In genomic region chr3:43105224-43105596, GRCh38 we compare ENCODE assay signal across 9 cellular contexts. TPM values are rescaled to one million over a fixed set of nuclear protein-coding genes. Genes with fewer than 3 reads are reported as not detected.
DNase-seq lines count a peak whose midpoint lies in the region; ATAC-seq, FAIRE-seq and TF ChIP-seq lines count a peak whose summit lies in the region.
"Had no signal": no experiment of that assay in that cellular context is flagged by ENCODE, and none has a peak within 500 bp of the region (broad histone marks: within the 10 kb centered on the region; RNA-seq: fewer than 3 reads in every experiment).

No MANE protein-coding gene starts in this region.

- H3K4me3 Mint-ChIP-seq in activated naive CD8-positive, alpha-beta T cell treated with anti-CD3 and anti-CD28 coated beads, Interleukin-2, amount 50 U/mL, for 24 hours, result peak overlapping the region; percentile 75

- no peaks in the 10 kb centered on the region for H3K9me1 ChIP-seq in keratinocyte (ENCODE audit: control insufficient read depth, extremely low read depth, insufficient read depth, low read length)

- H3K9me3 Mint-ChIP-seq in activated naive CD8-positive, alpha-beta T cell treated with anti-CD3 and anti-CD28 coated beads, Interleukin-2, amount 50 U/mL, for 24 hours, result no peaks in the 10 kb centered on the region

- no peak for FAIRE-seq in keratinocyte (lab: Jason Lieb, UNC)
- FAIRE-seq: TTC549 had no signal

- peak overlapping the region in 2 of 3 experiments; percentile 37 to 81 for H3K4me3 ChIP-seq in keratinocyte (ENCODE audit: control insufficient read depth in 2 of 3, extremely low read depth in 1 of 3, insufficient read depth in 2 of 3, low read depth in 1 of 3, low read length in 3 of 3)

- peaks cover 7% of the 10 kb centered on the region for H3K4me1 ChIP-seq in keratinocyte (ENCODE audit: control insufficient read depth, extremely low read depth, insufficient read depth, low read length)

- no peak overlapping the region for H3K27ac Mint-ChIP-seq in activated naive CD8-positive, alpha-beta T cell treated with anti-CD3 and anti-CD28 coated beads, Interleukin-2, amount 50 U/mL, for 24 hours

- no peaks in the 10 kb centered on the region for H3K27me3 Mint-ChIP-seq in activated naive CD8-positive, alpha-beta T cell treated with anti-CD3 and anti-CD28 coated beads, Interleukin-2, amount 50 U/mL, for 24 hours

- DNase-seq in NCI-H82 (lab: John Stamatoyannopoulos, UW) (peak; percentile 17), NCI-H82 treated with DMSO at 0.1 percent for 48 hours (lab: John Stamatoyannopoulos, UW; ENCODE audit: unreplicated experiment) (no peak), keratinocyte (ENCODE audit: low read depth, low spot score) (no peak), ACHN (no peak), pons (ENCODE audit: low spot score) (no peak), SW480 (ENCODE audit: low spot score) (no peak)
- DNase-seq in activated naive CD8-positive, alpha-beta T cell treated with anti-CD3 and anti-CD28 coated beads, Interleukin-2, amount 50 U/mL, for 24 hours, result peak; percentile 16
- peak; percentile 43 for DNase-seq in stimulated activated CD8-positive, alpha-beta memory T cell treated with anti-CD3 and anti-CD28 coated beads, Interleukin-4, amount 100 ng/mL, for 48 hours

- no peak for TF ChIP-seq CTCF in keratinocyte (optimal IDR thresholded peaks at IDR 0.05 in 1 of 3, IDR thresholded peaks at IDR 0.05 in 1 of 3, conservative IDR thresholded peaks at IDR 0.05 in 1 of 3; ENCODE audit: extremely low read depth in 1 of 3, insufficient read depth in 2 of 3, low read length in 3 of 3)

- peaks cover 22% of the 10 kb centered on the region for H3K4me1 Mint-ChIP-seq in activated naive CD8-positive, alpha-beta T cell treated with anti-CD3 and anti-CD28 coated beads, Interleukin-2, amount 50 U/mL, for 24 hours

- in situ Hi-C loops in ACHN (cut with HindIII; ENCODE audit: low pct_ligation_motif_present, low pct_unique_long_range_greater_than_20kb, low sequenced_read_pairs), result no loop called here

- H3K79me2 ChIP-seq in keratinocyte (ENCODE audit: control insufficient read depth, insufficient read depth, low read length), result no peaks in the 10 kb centered on the region

- H3K4me2 ChIP-seq in keratinocyte (ENCODE audit: control insufficient read depth, extremely low read depth, insufficient read depth, low read depth, low read length), result peak overlapping the region; percentile 70

- no peak for ATAC-seq in activated naive CD8-positive, alpha-beta T cell treated with anti-CD3 and anti-CD28 coated beads, Interleukin-2, amount 50 U/mL, for 24 hours

- no peak overlapping the region for H3K9ac ChIP-seq in keratinocyte (ENCODE audit: control insufficient read depth, extremely low read depth, insufficient read depth, low read length)

- H3K36me3 Mint-ChIP-seq in activated naive CD8-positive, alpha-beta T cell treated with anti-CD3 and anti-CD28 coated beads, Interleukin-2, amount 50 U/mL, for 24 hours (ENCODE audit: low read depth), result no peaks in the 10 kb centered on the region

- H3K9me3 ChIP-seq in keratinocyte (ENCODE audit: control insufficient read depth, low read depth, low read length), result no peaks in the 10 kb centered on the region

- H2AFZ ChIP-seq in keratinocyte (ENCODE audit: control insufficient read depth, low read length), result peak overlapping the region; percentile 39

- H4K20me1 ChIP-seq in keratinocyte (ENCODE audit: control insufficient read depth, extremely low read depth, insufficient read depth, low read length), result no peaks in the 10 kb centered on the region

- H3K27ac ChIP-seq in keratinocyte (ENCODE audit: control insufficient read depth, insufficient read depth, low read length), result no peak overlapping the region

- H3K36me3 ChIP-seq in keratinocyte (ENCODE audit: control insufficient read depth in 2 of 2, extremely low read depth in 1 of 2, insufficient read depth in 2 of 2, low read length in 2 of 2), result no peaks in the 10 kb centered on the region

- no peaks in the 10 kb centered on the region for H3K27me3 ChIP-seq in keratinocyte (ENCODE audit: control insufficient read depth, extremely low read depth, insufficient read depth, low read length)

- dilution Hi-C loops in keratinocyte (cut with MboI; ENCODE audit: extremely low pct_ligation_motif_present, low sequenced_read_pairs), result no loop called here

RNA-seq across cellular contexts. Expression of gene POMGNT2, which starts 0.7 kb away (rescaled TPM):
- polyA plus RNA-seq in keratinocyte, result 6.0 to 9.8 TPM (median 9.3 TPM) in 3 replicates
- 0.97 TPM for polyA plus RNA-seq in keratinocyte (2011; ENCODE audit: low read depth)
- polyA plus RNA-seq in keratinocyte (2011; cell fraction: cytosol; rRNA removed), result 6.6 and 9.0 TPM in 2 replicates
- polyA plus RNA-seq in keratinocyte (2011; cell fraction: nucleus; rRNA removed), result 7.3 and 10.5 TPM in 2 replicates
- 6.2 and 7.6 TPM in 2 replicates for polyA plus RNA-seq in keratinocyte (2012; ENCODE audit: low replicate concordance)
- polyA minus RNA-seq in keratinocyte, result 7.0 to 15.1 TPM (median 9.8 TPM) in 3 replicates
- polyA minus RNA-seq in keratinocyte (2011; cell fraction: cytosol; rRNA and poly(A)+ RNA removed), result 6.1 TPM
- polyA minus RNA-seq in keratinocyte (2011; cell fraction: nucleus; rRNA and poly(A)+ RNA removed), result 5.5 and 6.2 TPM in 2 replicates

Comparison
In these comparisons a context has a peak if more than half of its experiments do, and no peak if none do; other contexts are left out.
1. DNase-seq: peak in NCI-H82 (single experiment), activated naive CD8-positive, alpha-beta T cell treated with anti-CD3 and anti-CD28 coated beads, Interleukin-2, amount 50 U/mL, for 24 hours (single experiment) and stimulated activated CD8-positive, alpha-beta memory T cell treated with anti-CD3 and anti-CD28 coated beads, Interleukin-4, amount 100 ng/mL, for 48 hours (single experiment); none in NCI-H82 treated with DMSO at 0.1 percent for 48 hours (single experiment), keratinocyte (single experiment), ACHN (single experiment), pons (single experiment) and SW480 (single experiment).